Comparison of ENCODE assay signal across 8 cellular contexts in genomic region chr9:92668746-92669526, GRCh38. TPM values are rescaled to one million over a fixed set of nuclear protein-coding genes. Genes with fewer than 3 reads are reported as not detected.
DNase-seq lines count a peak whose midpoint lies in the region; TF ChIP-seq lines count a peak whose summit lies in the region.

No MANE protein-coding gene starts in this region.

- H3K79me1 ChIP-seq in neuronal stem cell (ENCODE audit: low read depth, low read length) = peaks cover 12% of the 10 kb centered on the region

- no peak overlapping the region for H3K18ac ChIP-seq in neuronal stem cell (ENCODE audit: low read length)

- H3K4ac ChIP-seq in neuronal stem cell (ENCODE audit: low read length) = no peak overlapping the region

- peak overlapping the region; percentile 15 for H4K91ac ChIP-seq in neuronal stem cell (ENCODE audit: low read depth, low read length, poor library complexity)

- H3K4me2 ChIP-seq in neuronal stem cell (ENCODE audit: insufficient read depth, low read length, poor library complexity, severe bottlenecking) = peak overlapping the region; percentile 90

- peak overlapping the region; percentile 88 for H3K9ac ChIP-seq in neuronal stem cell (ENCODE audit: low read depth, low read length, poor library complexity)

- H3K27ac ChIP-seq in neuronal stem cell (replicated peaks; ENCODE audit: low read length) = no peak overlapping the region

- H2BK12ac ChIP-seq in neuronal stem cell (ENCODE audit: low read length) = no peak overlapping the region

- H3K4me1 ChIP-seq in Caco-2 (0 out of 2 replicates have a peak, but pooled peaks cover 6% of the 10 kb centered on the region), neuronal stem cell (ENCODE audit: control insufficient read depth in 2 of 2, insufficient read depth in 1 of 2, low read depth in 1 of 2, low read length in 2 of 2) (peaks cover 14 to 16% of the 10 kb centered on the region in 2 donors)

- H3K4me3 ChIP-seq in Caco-2 (ENCODE audit: low read depth, low read length) = peak overlapping the region; percentile 75
- peak overlapping the region; percentile 100 for H3K4me3 ChIP-seq in Jurkat, Clone E6-1 (ENCODE audit: low read length)
- H3K4me3 ChIP-seq in fibroblast of pulmonary artery (replicated peaks; ENCODE audit: low read depth, low read length) = peak overlapping the region; percentile 97
- peak overlapping the region; percentile 93 to 98 for H3K4me3 ChIP-seq in neuronal stem cell (ENCODE audit: low read length in 2 of 2)

- CTCF ChIA-PET in Caco-2 (lab: Charles Lee) = no interaction called here

- no peaks in the 10 kb centered on the region for H3K27me3 ChIP-seq in Caco-2 (replicated peaks; ENCODE audit: control insufficient read depth, insufficient read depth, low read length)
- no peaks in the 10 kb centered on the region for H3K27me3 ChIP-seq in neuronal stem cell (ENCODE audit: control insufficient read depth in 3 of 3, insufficient read depth in 3 of 3, low read depth in 1 of 3, low read length in 3 of 3)

- BruUV-seq in Caco-2 (replicated peaks; lab: Mats Ljungman, UMichigan) = TSS peak; percentile 70

- H3K36me3 ChIP-seq in Caco-2 (ENCODE audit: control insufficient read depth, insufficient read depth, low read length) (no peaks in the 10 kb centered on the region), neuronal stem cell (replicated peaks in 1 of 2; ENCODE audit: control insufficient read depth in 2 of 2, insufficient read depth in 2 of 2, low read length in 2 of 2) (peaks cover 2 to 13% of the 10 kb centered on the region in 2 donors)

- intact Hi-C loops in Caco-2 (cut with micrococcal nuclease; ENCODE audit: unreplicated experiment) = no loop called here

- H3K27me3 Mint-ChIP-seq in Caco-2 (ENCODE audit: insufficient read depth, unreplicated experiment) = no peaks in the 10 kb centered on the region
- H3K27me3 Mint-ChIP-seq in type B pancreatic cell = no peaks in the 10 kb centered on the region

- peak overlapping the region; percentile 93 for H2AFZ ChIP-seq in neuronal stem cell (ENCODE audit: low read length)

- H2AK5ac ChIP-seq in neuronal stem cell (ENCODE audit: low read depth, low read length) = peak overlapping the region; percentile 86

- H2BK5ac ChIP-seq in neuronal stem cell (ENCODE audit: low read length) = peak overlapping the region; percentile 44

- no peaks in the 10 kb centered on the region for H3K36me3 Mint-ChIP-seq in Caco-2 (ENCODE audit: insufficient read depth, unreplicated experiment)
- H3K36me3 Mint-ChIP-seq in type B pancreatic cell = peaks cover 4% of the 10 kb centered on the region

- no peak overlapping the region for H2BK120ac ChIP-seq in neuronal stem cell (ENCODE audit: low read depth, low read length)

- peak overlapping the region; percentile 87 for H3K23ac ChIP-seq in neuronal stem cell (ENCODE audit: low read depth, low read length, poor library complexity)

- H3K14ac ChIP-seq in neuronal stem cell (ENCODE audit: low read length) = no peak overlapping the region

- H3K4me1 Mint-ChIP-seq in Caco-2 (ENCODE audit: low read depth, unreplicated experiment) (peaks cover 6% of the 10 kb centered on the region), type B pancreatic cell (ENCODE audit: unreplicated experiment) (peaks cover 22% of the 10 kb centered on the region)

- H3K9me3 ChIP-seq in Caco-2 (no peaks in the 10 kb centered on the region), neuronal stem cell (replicated peaks in 1 of 2; ENCODE audit: control insufficient read depth in 2 of 2, insufficient read depth in 1 of 2, low read depth in 1 of 2, low read length in 2 of 2) (no peaks in the 10 kb centered on the region)

- peak overlapping the region; percentile 31 for H2BK15ac ChIP-seq in neuronal stem cell (ENCODE audit: low read length)

- POLR2A ChIA-PET in Caco-2 (lab: Charles Lee) = no interaction called here

- no CpG with 5 or more reads among the region's 14 CpGs for WGBS in neuronal stem cell (ENCODE audit: extremely low coverage in 2 of 2, insufficient read length in 2 of 2, insufficient replicate concordance in 1 of 2), 2 donors

- no peak for TF ChIP-seq CTCF in Caco-2 (IDR thresholded peaks at IDR 0.05; ENCODE audit: insufficient read depth in 1 of 2, low read depth in 1 of 2, low read length in 1 of 2, severe bottlenecking in 1 of 2, unreplicated experiment in 1 of 2)
- TF ChIP-seq CTCF in fibroblast of pulmonary artery (IDR thresholded peaks at IDR 0.05; ENCODE audit: low read length, missing control alignments) = no peak
- no peak for TF ChIP-seq CTCF in type B pancreatic cell (conservative IDR thresholded peaks at IDR 0.05)

- H3K4me3 Mint-ChIP-seq in Caco-2 (ENCODE audit: unreplicated experiment) (peak overlapping the region; percentile 76), type B pancreatic cell (peak overlapping the region; percentile 96)

- DNase-seq in Caco-2 = peak; percentile 42 to 71
- DNase-seq in Jurkat, Clone E6-1 (ENCODE audit: low read depth, low spot score) = no peak
- DNase-seq in activated T-cell treated with anti-CD3 and anti-CD28 coated beads for 4 hours = peak; percentile 33
- DNase-seq in fibroblast of pulmonary artery (ENCODE audit: low read depth) = peak; percentile 61
- DNase-seq in neuronal stem cell (ENCODE audit: low spot score) = no peak
- DNase-seq in type B pancreatic cell (ENCODE audit: extremely low spot score, unreplicated experiment) = no peak
- DNase-seq in DMS153 (lab: John Stamatoyannopoulos, UW) = no peak
- DNase-seq in NCI-H1436 (lab: John Stamatoyannopoulos, UW) = no peak

- no peak overlapping the region for H3K27ac Mint-ChIP-seq in Caco-2 (ENCODE audit: unreplicated experiment)
- H3K27ac Mint-ChIP-seq in type B pancreatic cell = peak overlapping the region; percentile 88

- H3K9me3 Mint-ChIP-seq in Caco-2 (ENCODE audit: unreplicated experiment) (no peaks in the 10 kb centered on the region), type B pancreatic cell (no peaks in the 10 kb centered on the region)

- no peak overlapping the region for H4K8ac ChIP-seq in neuronal stem cell (ENCODE audit: low read depth, low read length)

RNA-seq across cellular contexts. Expression of gene IPPK, which starts 1.0 kb away (rescaled TPM):
- 5.0 and 5.4 TPM in 2 replicates for total RNA-seq in Caco-2 (2022)
- polyA plus RNA-seq in Jurkat, Clone E6-1 (2012; ENCODE audit: insufficient read depth, insufficient read length) = 8.9 TPM
- polyA plus RNA-seq in neuronal stem cell (2013, experiment 1 of 2) = 4.8 TPM
- polyA plus RNA-seq in neuronal stem cell (2013, experiment 2 of 2) = 4.2 TPM
- 8.1 and 11.6 TPM in 2 replicates for total RNA-seq in type B pancreatic cell (ENCODE audit: low replicate concordance)

Comparison
In these comparisons a context has a peak if more than half of its experiments do, and no peak if none do; other contexts are left out.
1. DNase-seq: peak in Caco-2 (2 of 2), activated T-cell treated with anti-CD3 and anti-CD28 coated beads for 4 hours (single experiment) and fibroblast of pulmonary artery (single experiment); none in Jurkat, Clone E6-1 (single experiment), neuronal stem cell (single experiment), type B pancreatic cell (single experiment), DMS153 (single experiment) and NCI-H1436 (single experiment).
2. Peak in every context shown above with its lines, with median percentiles within 50 percentile points of each other: H3K4me3 ChIP-seq.